1 cellular context compared by ENCODE assay signal in the genomic region with DNA sequence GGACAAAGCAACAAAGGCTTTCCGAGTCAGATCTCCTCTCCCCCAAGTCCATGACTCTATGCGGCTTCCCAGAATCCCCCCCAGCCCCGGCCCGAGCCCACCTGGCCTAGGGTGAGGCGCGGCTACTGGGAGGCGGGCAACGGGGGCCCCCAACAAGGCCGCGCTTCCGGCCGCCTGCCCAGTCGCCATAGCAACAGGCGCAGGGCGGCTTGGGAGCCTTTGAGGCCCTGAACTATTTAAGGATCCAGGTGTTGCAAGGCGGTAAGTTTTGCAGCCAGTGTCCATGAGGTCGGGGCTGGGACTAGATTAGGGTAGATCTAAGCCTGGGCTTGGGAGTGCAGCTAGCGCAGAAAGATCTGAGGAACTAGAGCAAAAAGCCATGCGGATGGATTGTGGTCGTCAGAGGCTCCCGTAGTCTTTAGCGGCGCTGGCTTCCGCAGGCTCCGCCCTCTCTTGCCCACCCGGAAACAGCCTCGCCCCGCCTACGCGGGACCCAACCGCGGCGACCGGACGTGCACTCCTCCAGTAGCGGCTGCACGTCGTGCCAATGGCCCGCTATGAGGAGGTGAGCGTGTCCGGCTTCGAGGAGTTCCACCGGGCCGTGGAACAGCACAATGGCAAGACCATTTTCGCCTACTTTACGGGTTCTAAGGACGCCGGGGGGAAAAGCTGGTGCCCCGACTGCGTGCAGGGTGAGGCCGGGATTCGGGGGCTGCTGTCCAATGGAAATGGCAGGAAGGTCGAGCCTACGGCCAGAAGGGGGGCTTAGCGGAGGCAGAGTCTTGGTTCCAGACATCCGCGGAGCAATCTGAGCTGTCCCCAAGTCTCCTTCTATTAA.
TF ChIP-seq lines count a peak whose summit lies in the region.

KIAA0753 (minus strand) TSS at position 176 of the 838 bp plus-strand sequence. CDS start 5,608 bp downstream, outside the sequence.
TXNDC17 (plus strand) TSS at position 525 of the 838 bp plus-strand sequence; CDS start at position 548, 23 bp downstream.

TF ChIP-seq in HepG2, 621 proteins besides CTCF, POLR2A, EP300 and RAD21 (continued from another document and continues in another):
- TF ChIP-seq ZNF264 (CRISPR knock-in tag; IDR thresholded peaks at IDR 0.05) (peak; percentile 66; the same call in 1 of the 2 replicates), SP4 (CRISPR knock-in tag; IDR thresholded peaks at IDR 0.05) (peak; percentile 84), FOXK1 (CRISPR knock-in tag; IDR thresholded peaks at IDR 0.05; ENCODE audit: borderline replicate concordance, low read depth) (0 out of 2 replicates have a peak, but pooled peaks have one; percentile 7), POLR2AphosphoS2 (IDR thresholded peaks at IDR 0.05; ENCODE audit: low read depth, low read length) (0 out of 2 replicates have a peak, but pooled peaks have one; percentile 52), RXRB (CRISPR knock-in tag; IDR thresholded peaks at IDR 0.05; ENCODE audit: borderline replicate concordance) (peak; percentile 62; the same call in 1 of the 2 replicates), ESRRA (CRISPR knock-in tag; IDR thresholded peaks at IDR 0.05; ENCODE audit: low read depth) (peak; percentile 15; the same call in 1 of the 2 replicates), ZHX1 (CRISPR knock-in tag; IDR thresholded peaks at IDR 0.05; ENCODE audit: low read depth) (peak; percentile 67), HCFC1 (IDR thresholded peaks at IDR 0.05; ENCODE audit: low read depth, low read length) (0 out of 2 replicates have a peak, but pooled peaks have one; percentile 28), SMARCE1 (IDR thresholded peaks at IDR 0.05; ENCODE audit: borderline replicate concordance) (no peak), ZNF331 (CRISPR knock-in tag; IDR thresholded peaks at IDR 0.05) (peak; percentile 73), MTA3 (CRISPR knock-in tag; IDR thresholded peaks at IDR 0.05) (no peak), ZBTB20 (CRISPR knock-in tag; IDR thresholded peaks at IDR 0.05; ENCODE audit: borderline replicate concordance, low read depth) (0 out of 2 replicates have a peak, but pooled peaks have one; percentile 60), SUZ12 (IDR thresholded peaks at IDR 0.05; ENCODE audit: low read depth, low read length) (no peak), SPEN (CRISPR knock-in tag; IDR thresholded peaks at IDR 0.05; ENCODE audit: low read depth) (peak; percentile 70), ZBTB42 (CRISPR knock-in tag; IDR thresholded peaks at IDR 0.05) (0 out of 2 replicates have a peak, but pooled peaks have one; percentile 59), MNT (IDR thresholded peaks at IDR 0.05) (no peak), ZFY (CRISPR knock-in tag; IDR thresholded peaks at IDR 0.05) (peak; percentile 95), RNF2 (conservative IDR thresholded peaks at IDR 0.05; ENCODE audit: low read depth) (no peak), HMGXB4 (CRISPR knock-in tag; IDR thresholded peaks at IDR 0.05; ENCODE audit: borderline replicate concordance in 1 of 2, low read depth in 1 of 2) (peak; percentile 56 to 74), ZNF431 (CRISPR knock-in tag; IDR thresholded peaks at IDR 0.05; ENCODE audit: borderline replicate concordance, low read depth) (no peak), KMT2B (CRISPR knock-in tag; IDR thresholded peaks at IDR 0.05) (peak; percentile 87), GATAD1 (CRISPR knock-in tag; IDR thresholded peaks at IDR 0.05) (peak; percentile 89), HNF4A (CRISPR knock-in tag; IDR thresholded peaks at IDR 0.05) (no peak), SATB2 (CRISPR knock-in tag; IDR thresholded peaks at IDR 0.05) (0 out of 2 replicates have a peak, but pooled peaks have one; percentile 71), POLR2G (IDR thresholded peaks at IDR 0.05; ENCODE audit: low read depth, low read length) (peak; percentile 97), KLF16 (CRISPR knock-in tag; IDR thresholded peaks at IDR 0.05) (peak in 1 of 2 experiments; percentile 81; a peak in 1 of 4 replicates), ZNF263 (CRISPR knock-in tag; IDR thresholded peaks at IDR 0.05) (no peak), ZNF629 (CRISPR knock-in tag; conservative IDR thresholded peaks at IDR 0.05) (no peak), SMYD3 (CRISPR knock-in tag; IDR thresholded peaks at IDR 0.05) (peak; percentile 82; the same call in 1 of the 2 replicates), MYNN (CRISPR knock-in tag; IDR thresholded peaks at IDR 0.05; ENCODE audit: low read depth) (peak; percentile 88; the same call in 1 of the 2 replicates), ZBTB4 (CRISPR knock-in tag; IDR thresholded peaks at IDR 0.05; ENCODE audit: borderline replicate concordance) (peak; percentile 63; the same call in 1 of the 2 replicates), KLF9 (CRISPR knock-in tag; IDR thresholded peaks at IDR 0.05; ENCODE audit: low read depth) (no peak), ZNF317 (CRISPR knock-in tag; IDR thresholded peaks at IDR 0.05) (no peak; the same call in 1 of the 2 replicates), ZNF737 (CRISPR knock-in tag; IDR thresholded peaks at IDR 0.05; ENCODE audit: borderline replicate concordance) (0 out of 2 replicates have a peak, but pooled peaks have one; percentile 14), SP140L (CRISPR knock-in tag; IDR thresholded peaks at IDR 0.05; ENCODE audit: borderline replicate concordance) (no peak), ZFP62 (CRISPR knock-in tag; IDR thresholded peaks at IDR 0.05) (no peak), KDM5B (CRISPR knock-in tag; IDR thresholded peaks at IDR 0.05; ENCODE audit: borderline replicate concordance) (peak; percentile 82; the same call in 1 of the 2 replicates), NCOA5 (CRISPR knock-in tag; IDR thresholded peaks at IDR 0.05) (no peak), BHLHE40 (IDR thresholded peaks at IDR 0.05; ENCODE audit: low read length) (no peak), MAZ (IDR thresholded peaks at IDR 0.05; ENCODE audit: borderline replicate concordance, low read depth, low read length) (peak; percentile 50; the same call in 1 of the 2 replicates), MAZ (CRISPR knock-in tag; IDR thresholded peaks at IDR 0.05; ENCODE audit: low read depth) (no peak; the same call in 1 of the 2 replicates)
- TF ChIP-seq, protein P1, sequence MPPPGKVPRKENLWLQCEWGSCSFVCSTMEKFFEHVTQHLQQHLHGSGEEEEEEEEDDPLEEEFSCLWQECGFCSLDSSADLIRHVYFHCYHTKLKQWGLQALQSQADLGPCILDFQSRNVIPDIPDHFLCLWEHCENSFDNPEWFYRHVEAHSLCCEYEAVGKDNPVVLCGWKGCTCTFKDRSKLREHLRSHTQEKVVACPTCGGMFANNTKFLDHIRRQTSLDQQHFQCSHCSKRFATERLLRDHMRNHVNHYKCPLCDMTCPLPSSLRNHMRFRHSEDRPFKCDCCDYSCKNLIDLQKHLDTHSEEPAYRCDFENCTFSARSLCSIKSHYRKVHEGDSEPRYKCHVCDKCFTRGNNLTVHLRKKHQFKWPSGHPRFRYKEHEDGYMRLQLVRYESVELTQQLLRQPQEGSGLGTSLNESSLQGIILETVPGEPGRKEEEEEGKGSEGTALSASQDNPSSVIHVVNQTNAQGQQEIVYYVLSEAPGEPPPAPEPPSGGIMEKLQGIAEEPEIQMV (CRISPR knock-in tag; IDR thresholded peaks at IDR 0.05; ENCODE audit: low read depth): peak; percentile 72; the same call in 1 of the 2 replicates
- TF ChIP-seq, protein P2, sequence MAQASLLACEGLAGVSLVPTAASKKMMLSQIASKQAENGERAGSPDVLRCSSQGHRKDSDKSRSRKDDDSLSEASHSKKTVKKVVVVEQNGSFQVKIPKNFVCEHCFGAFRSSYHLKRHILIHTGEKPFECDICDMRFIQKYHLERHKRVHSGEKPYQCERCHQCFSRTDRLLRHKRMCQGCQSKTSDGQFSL (CRISPR knock-in tag; IDR thresholded peaks at IDR 0.05): 0 out of 2 replicates have a peak, but pooled peaks have one; percentile 24
- TF ChIP-seq, protein P3, sequence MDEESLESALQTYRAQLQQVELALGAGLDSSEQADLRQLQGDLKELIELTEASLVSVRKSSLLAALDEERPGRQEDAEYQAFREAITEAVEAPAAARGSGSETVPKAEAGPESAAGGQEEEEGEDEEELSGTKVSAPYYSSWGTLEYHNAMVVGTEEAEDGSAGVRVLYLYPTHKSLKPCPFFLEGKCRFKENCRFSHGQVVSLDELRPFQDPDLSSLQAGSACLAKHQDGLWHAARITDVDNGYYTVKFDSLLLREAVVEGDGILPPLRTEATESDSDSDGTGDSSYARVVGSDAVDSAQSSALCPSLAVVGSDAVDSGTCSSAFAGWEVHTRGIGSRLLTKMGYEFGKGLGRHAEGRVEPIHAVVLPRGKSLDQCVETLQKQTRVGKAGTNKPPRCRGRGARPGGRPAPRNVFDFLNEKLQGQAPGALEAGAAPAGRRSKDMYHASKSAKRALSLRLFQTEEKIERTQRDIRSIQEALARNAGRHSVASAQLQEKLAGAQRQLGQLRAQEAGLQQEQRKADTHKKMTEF (CRISPR knock-in tag; IDR thresholded peaks at IDR 0.05): peak; percentile 79
- TF ChIP-seq, protein P4, sequence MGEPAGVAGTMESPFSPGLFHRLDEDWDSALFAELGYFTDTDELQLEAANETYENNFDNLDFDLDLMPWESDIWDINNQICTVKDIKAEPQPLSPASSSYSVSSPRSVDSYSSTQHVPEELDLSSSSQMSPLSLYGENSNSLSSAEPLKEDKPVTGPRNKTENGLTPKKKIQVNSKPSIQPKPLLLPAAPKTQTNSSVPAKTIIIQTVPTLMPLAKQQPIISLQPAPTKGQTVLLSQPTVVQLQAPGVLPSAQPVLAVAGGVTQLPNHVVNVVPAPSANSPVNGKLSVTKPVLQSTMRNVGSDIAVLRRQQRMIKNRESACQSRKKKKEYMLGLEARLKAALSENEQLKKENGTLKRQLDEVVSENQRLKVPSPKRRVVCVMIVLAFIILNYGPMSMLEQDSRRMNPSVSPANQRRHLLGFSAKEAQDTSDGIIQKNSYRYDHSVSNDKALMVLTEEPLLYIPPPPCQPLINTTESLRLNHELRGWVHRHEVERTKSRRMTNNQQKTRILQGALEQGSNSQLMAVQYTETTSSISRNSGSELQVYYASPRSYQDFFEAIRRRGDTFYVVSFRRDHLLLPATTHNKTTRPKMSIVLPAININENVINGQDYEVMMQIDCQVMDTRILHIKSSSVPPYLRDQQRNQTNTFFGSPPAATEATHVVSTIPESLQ (CRISPR knock-in tag; conservative IDR thresholded peaks at IDR 0.05): peak; percentile 68; the same call in 1 of the 2 replicates
